18 cellular contexts compared by ENCODE assay signal in the genomic region with DNA sequence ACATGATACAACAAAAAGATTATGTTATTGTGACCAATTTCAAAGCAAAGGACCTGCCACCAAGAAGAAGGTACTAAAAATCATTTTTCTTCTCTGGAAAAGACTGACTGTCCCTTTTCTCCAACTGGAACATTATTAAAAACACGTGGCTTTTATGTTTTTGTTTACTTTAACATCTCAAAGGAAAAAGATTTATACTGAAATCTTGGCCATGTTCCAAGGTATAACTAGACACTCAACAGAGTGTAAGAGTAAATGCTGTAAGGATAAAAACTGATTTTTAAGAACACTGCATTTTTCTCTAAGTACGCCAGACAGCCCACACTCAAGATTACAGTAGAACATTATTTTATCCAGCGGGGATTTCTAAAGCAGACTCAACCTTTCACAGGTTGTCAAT.
DNase-seq lines count a peak whose midpoint lies in the region; ATAC-seq and TF ChIP-seq lines count a peak whose summit lies in the region.
"Had no signal": no experiment of that assay in that cellular context is flagged by ENCODE, and none has a peak within 500 bp of the region (broad histone marks: within the 10 kb centered on the region; RNA-seq: fewer than 3 reads in every experiment).

No MANE protein-coding gene starts in this region.

- peaks cover 15% of the 10 kb centered on the region for H3K4me1 ChIP-seq in HEK293 (ENCODE audit: control insufficient read depth, insufficient read depth, low read length)
- H3K4me1 ChIP-seq: prostate gland had no signal

- H3K36me3 ChIP-seq in HEK293 (ENCODE audit: control insufficient read depth in 2 of 2, insufficient read depth in 1 of 2, low read length in 2 of 2): peaks cover 44 to 62% of the 10 kb centered on the region in 2 experiments

- POLR2A ChIA-PET in HEK293 (lab: Yijun Ruan, JAX): no interaction called here

- no peaks in the 10 kb centered on the region for H3K9me3 ChIP-seq in HEK293 (ENCODE audit: control insufficient read depth, insufficient read depth, low read depth, low read length)
- H3K9me3 ChIP-seq: prostate gland had no signal

- peak; percentile 42 for ATAC-seq in left colon

- DNase-seq in NCI-H1105 treated with DMSO at 0.1 percent for 48 hours (lab: John Stamatoyannopoulos, UW): peak; percentile 53
- DNase-seq in choroid plexus epithelial cell (ENCODE audit: low read depth): peak; percentile 17
- DNase-seq in left colon: no peak
- no peak for DNase-seq in A172 (ENCODE audit: low spot score)
- DNase-seq in hypothalamus (lab: John Stamatoyannopoulos, UW): no peak
- DNase-seq in NCI-H1930 (lab: John Stamatoyannopoulos, UW): no peak
- DNase-seq: activated naive CD4-positive, alpha-beta T cell treated with Interleukin-2 at 50 U/mL for 16 hours; Calu3; head of caudate nucleus; islet precursor cell; NCI-H1694 treated with DMSO at 0.1 percent for 48 hours; NCI-H524 treated with DMSO at 0.1 percent for 48 hours; SIG-M5; stimulated activated CD4-positive, alpha-beta T cell treated with anti-CD3 and anti-CD28 coated beads, Interleukin-4, amount 100 ng/mL, for 1 hour had no signal

- intact Hi-C loops in left colon (cut with DNase I, micrococcal nuclease): no loop called here

- H3K4me3 ChIP-seq in HEK293 (ENCODE audit: low read depth, low read length) (no peak overlapping the region), choroid plexus epithelial cell (ENCODE audit: low read depth, low read length) (no peak overlapping the region)
- H3K4me3 ChIP-seq: coronary artery, prostate gland, skin epidermis had no signal

- CTCF ChIA-PET in HEK293 (lab: Yijun Ruan, JAX): interaction anchor here (0.6 to 1.2 kb wide), 2 partner anchors 21 to 31 kb away, joined by 3 to 4 read pairs; no protein-coding TSS in a partner anchor

- no peak overlapping the region for H3K27ac ChIP-seq in HEK293 (ENCODE audit: extremely low read depth, low read depth, low read length)
- H3K27ac ChIP-seq: coronary artery, prostate gland, skin epidermis had no signal

- no peak for TF ChIP-seq CTCF in HEK293 (tag by site-specific recombination; IDR thresholded peaks at IDR 0.05)
- TF ChIP-seq CTCF in choroid plexus epithelial cell (conservative IDR thresholded peaks at IDR 0.05; ENCODE audit: low read depth, low read length): no peak

TF ChIP-seq in HEK293, 187 proteins besides CTCF, POLR2A, EP300 and RAD21:
- no peak for TF ChIP-seq ZNF302 (tag by site-specific recombination; IDR thresholded peaks at IDR 0.05; ENCODE audit: low read depth)
- no peak for TF ChIP-seq SP7 (tag by site-specific recombination; IDR thresholded peaks at IDR 0.05)
- TF ChIP-seq, protein P1, sequence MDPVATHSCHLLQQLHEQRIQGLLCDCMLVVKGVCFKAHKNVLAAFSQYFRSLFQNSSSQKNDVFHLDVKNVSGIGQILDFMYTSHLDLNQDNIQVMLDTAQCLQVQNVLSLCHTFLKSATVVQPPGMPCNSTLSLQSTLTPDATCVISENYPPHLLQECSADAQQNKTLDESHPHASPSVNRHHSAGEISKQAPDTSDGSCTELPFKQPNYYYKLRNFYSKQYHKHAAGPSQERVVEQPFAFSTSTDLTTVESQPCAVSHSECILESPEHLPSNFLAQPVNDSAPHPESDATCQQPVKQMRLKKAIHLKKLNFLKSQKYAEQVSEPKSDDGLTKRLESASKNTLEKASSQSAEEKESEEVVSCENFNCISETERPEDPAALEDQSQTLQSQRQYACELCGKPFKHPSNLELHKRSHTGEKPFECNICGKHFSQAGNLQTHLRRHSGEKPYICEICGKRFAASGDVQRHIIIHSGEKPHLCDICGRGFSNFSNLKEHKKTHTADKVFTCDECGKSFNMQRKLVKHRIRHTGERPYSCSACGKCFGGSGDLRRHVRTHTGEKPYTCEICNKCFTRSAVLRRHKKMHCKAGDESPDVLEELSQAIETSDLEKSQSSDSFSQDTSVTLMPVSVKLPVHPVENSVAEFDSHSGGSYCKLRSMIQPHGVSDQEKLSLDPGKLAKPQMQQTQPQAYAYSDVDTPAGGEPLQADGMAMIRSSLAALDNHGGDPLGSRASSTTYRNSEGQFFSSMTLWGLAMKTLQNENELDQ (tag by site-specific recombination; IDR thresholded peaks at IDR 0.05; ENCODE audit: low read depth): no peak
- peak; percentile 97 for TF ChIP-seq PRDM6 (tag by site-specific recombination; IDR thresholded peaks at IDR 0.05)
- no peak for TF ChIP-seq PRDM1 (tag by site-specific recombination; IDR thresholded peaks at IDR 0.05)
- 0 out of 2 replicates have a peak, but pooled peaks have one; percentile 6 for TF ChIP-seq IKZF3 (tag by site-specific recombination; IDR thresholded peaks at IDR 0.05)

Comparison
In these comparisons a context has a peak if more than half of its experiments do, and no peak if none do; other contexts are left out.
1. DNase-seq: peak in NCI-H1105 treated with DMSO at 0.1 percent for 48 hours (single experiment) and choroid plexus epithelial cell (single experiment); none in left colon (0 of 2), A172 (single experiment), hypothalamus (0 of 51) and NCI-H1930 (0 of 2).